Comparison of ENCODE assay signal across 1 cellular context in genomic region chr1:3892748-3893147, GRCh38.
TF ChIP-seq lines count a peak whose summit lies in the region.

No MANE protein-coding gene starts in this region.

TF ChIP-seq in IMR-90, 13 proteins besides CTCF, POLR2A, EP300 and RAD21:
- TF ChIP-seq MAZ (IDR thresholded peaks at IDR 0.05; ENCODE audit: borderline replicate concordance, low read depth, low read length) (no peak), BHLHE40 (IDR thresholded peaks at IDR 0.05; ENCODE audit: low read depth, low read length) (no peak), NFE2L2 (IDR thresholded peaks at IDR 0.05; ENCODE audit: low read depth, low read length) (no peak), USF2 (IDR thresholded peaks at IDR 0.05; ENCODE audit: low read depth, low read length) (no peak), FOS (IDR thresholded peaks at IDR 0.05; ENCODE audit: low read depth, low read length) (no peak), SMC3 (IDR thresholded peaks at IDR 0.05; ENCODE audit: low read depth, low read length) (no peak), RFX5 (IDR thresholded peaks at IDR 0.05; ENCODE audit: low read depth, low read length) (no peak), ELK1 (IDR thresholded peaks at IDR 0.05; ENCODE audit: borderline replicate concordance, low read depth, low read length) (no peak), CEBPB (IDR thresholded peaks at IDR 0.05; ENCODE audit: low read depth, low read length) (no peak)
